ENCODE assay signal across 20 cellular contexts in genomic region chr2:201196003-201196402, GRCh38. TPM values are rescaled to one million over a fixed set of nuclear protein-coding genes. Genes with fewer than 3 reads are reported as not detected.
DNase-seq lines count a peak whose midpoint lies in the region; ATAC-seq, FAIRE-seq and TF ChIP-seq lines count a peak whose summit lies in the region.
"Had no signal": no experiment of that assay in that cellular context is flagged by ENCODE, and none has a peak within 500 bp of the region (broad histone marks: within the 10 kb centered on the region; RNA-seq: fewer than 3 reads in every experiment).

No MANE protein-coding gene starts in this region.

- POLR2A ChIA-PET in CD8-positive, alpha-beta T cell (lab: Charles Lee): interaction anchor here (0.7 to 1.2 kb wide), 5 partner anchors 9 to 80 kb away, joined by 3 to 6 read pairs (median 3); partner anchors contain the start of gene CFLAR
- POLR2A ChIA-PET in naive thymus-derived CD4-positive, alpha-beta T cell (lab: Charles Lee): interaction anchor here (0.9 to 1.6 kb wide), 6 partner anchors 9 to 80 kb away, joined by 3 to 10 read pairs (median 5); partner anchors contain the start of genes CASP10 and CFLAR

- DNase-seq in CD4-positive, CD25-positive, alpha-beta regulatory T cell: no peak
- DNase-seq in CD8-positive, alpha-beta T cell: no peak
- DNase-seq in T-helper 17 cell: no peak
- no peak for DNase-seq in naive thymus-derived CD4-positive, alpha-beta T cell
- no peak for DNase-seq in anterior cingulate cortex (lab: John Stamatoyannopoulos, UW)
- no peak for DNase-seq in NCI-H1694 (lab: John Stamatoyannopoulos, UW)
- DNase-seq in left lobe of liver (ENCODE audit: low spot score): no peak
- DNase-seq in HTR-8/SVneo (ENCODE audit: insufficient read length, low spot score): no peak
- DNase-seq: ACHN; AML-193; DMS79 treated with DMSO at 0.1 percent for 48 hours; NCI-H1417 treated with DMSO at 0.1 percent for 48 hours; NCI-H2029; NCI-H2171; NCI-H446; NCI-H69; NK-92 treated with Interleukin-12 subunit alpha and Interleukin-12 subunit beta, amount 100 ng/mL, for 24 hours; SIG-M5 had no signal

- no peaks in the 10 kb centered on the region for H3K27me3 ChIP-seq in CD4-positive, CD25-positive, alpha-beta regulatory T cell (ENCODE audit: control insufficient read depth, insufficient read depth, low read length)
- H3K27me3 ChIP-seq in CD8-positive, alpha-beta T cell (ENCODE audit: insufficient read depth, low read length): no peaks in the 10 kb centered on the region
- no peaks in the 10 kb centered on the region for H3K27me3 ChIP-seq in naive thymus-derived CD4-positive, alpha-beta T cell (ENCODE audit: control insufficient read depth in 2 of 2, insufficient read depth in 2 of 2, low read length in 2 of 2)

- CTCF ChIA-PET in CD8-positive, alpha-beta T cell (lab: Charles Lee): interaction anchor here (0.8 to 6.6 kb wide), 7 partner anchors 11 to 168 kb away, joined by 3 to 62 read pairs (median 5); partner anchors contain the start of gene CASP10
- CTCF ChIA-PET in naive thymus-derived CD4-positive, alpha-beta T cell (lab: Charles Lee): interaction anchor here (1.4 to 7.2 kb wide), 4 partner anchors 10 to 37 kb away, joined by 6 to 70 read pairs (median 24); partner anchors contain the start of gene CASP10

- peaks cover 28 to 61% (median 49%) of the 10 kb centered on the region in 4 donors for H3K4me1 Mint-ChIP-seq in CD4-positive, CD25-positive, alpha-beta regulatory T cell
- peaks cover 63% of the 10 kb centered on the region for H3K4me1 Mint-ChIP-seq in CD8-positive, alpha-beta T cell (ENCODE audit: low read depth)
- peaks cover 41% of the 10 kb centered on the region for H3K4me1 Mint-ChIP-seq in T-helper 17 cell
- peaks cover 51 to 82% (median 72%) of the 10 kb centered on the region in 7 donors for H3K4me1 Mint-ChIP-seq in naive thymus-derived CD4-positive, alpha-beta T cell

- H3K36me3 ChIP-seq in CD4-positive, CD25-positive, alpha-beta regulatory T cell (ENCODE audit: control insufficient read depth, insufficient read depth, low read length): peaks cover 12% of the 10 kb centered on the region
- H3K36me3 ChIP-seq in CD8-positive, alpha-beta T cell (ENCODE audit: insufficient read depth, low read length): peaks cover 24% of the 10 kb centered on the region
- peaks cover 5 to 43% (median 10%) of the 10 kb centered on the region in 3 experiments for H3K36me3 ChIP-seq in naive thymus-derived CD4-positive, alpha-beta T cell (ENCODE audit: control insufficient read depth in 2 of 3, insufficient read depth in 3 of 3, low read length in 3 of 3)

- TF ChIP-seq CTCF in CD8-positive, alpha-beta T cell (IDR thresholded peaks at IDR 0.05): no peak

- no peaks in the 10 kb centered on the region for H3K27me3 Mint-ChIP-seq in CD4-positive, CD25-positive, alpha-beta regulatory T cell
- no peaks in the 10 kb centered on the region for H3K27me3 Mint-ChIP-seq in CD8-positive, alpha-beta T cell (ENCODE audit: low read depth)
- H3K27me3 Mint-ChIP-seq in T-helper 17 cell: no peaks in the 10 kb centered on the region
- H3K27me3 Mint-ChIP-seq in naive thymus-derived CD4-positive, alpha-beta T cell: no peaks in the 10 kb centered on the region

- peaks cover 34% of the 10 kb centered on the region for H3K36me3 Mint-ChIP-seq in CD4-positive, CD25-positive, alpha-beta regulatory T cell
- peaks cover 65% of the 10 kb centered on the region for H3K36me3 Mint-ChIP-seq in CD8-positive, alpha-beta T cell
- peaks cover 6% of the 10 kb centered on the region for H3K36me3 Mint-ChIP-seq in T-helper 17 cell (ENCODE audit: low read depth)
- peaks cover 12 to 52% (median 50%) of the 10 kb centered on the region in 5 donors for H3K36me3 Mint-ChIP-seq in naive thymus-derived CD4-positive, alpha-beta T cell

- peaks cover 0 to 4% (median 0%) of the 10 kb centered on the region in 7 donors for H3K9me3 Mint-ChIP-seq in CD4-positive, CD25-positive, alpha-beta regulatory T cell
- no peaks in the 10 kb centered on the region for H3K9me3 Mint-ChIP-seq in CD8-positive, alpha-beta T cell
- no peaks in the 10 kb centered on the region for H3K9me3 Mint-ChIP-seq in naive thymus-derived CD4-positive, alpha-beta T cell

- no peak for FAIRE-seq in HTR-8/SVneo (lab: Jason Lieb, UNC)
- FAIRE-seq: D721Med, H54 had no signal

- H3K4me1 ChIP-seq in CD4-positive, CD25-positive, alpha-beta regulatory T cell (ENCODE audit: control insufficient read depth, insufficient read depth, low read length, poor library complexity, severe bottlenecking): peaks cover 47% of the 10 kb centered on the region
- peaks cover 50% of the 10 kb centered on the region for H3K4me1 ChIP-seq in CD8-positive, alpha-beta T cell (ENCODE audit: insufficient read depth, low read length)
- peaks cover 37 to 56% of the 10 kb centered on the region in 2 donors for H3K4me1 ChIP-seq in naive thymus-derived CD4-positive, alpha-beta T cell (ENCODE audit: control insufficient read depth in 2 of 2, insufficient read depth in 2 of 2, low read length in 2 of 2)

- H3K27ac Mint-ChIP-seq in CD4-positive, CD25-positive, alpha-beta regulatory T cell: peak overlapping the region in 2 of 3 donors; percentile 74 to 89
- H3K27ac Mint-ChIP-seq in CD8-positive, alpha-beta T cell: peak overlapping the region; percentile 83
- peak overlapping the region; percentile 93 for H3K27ac Mint-ChIP-seq in T-helper 17 cell
- H3K27ac Mint-ChIP-seq in naive thymus-derived CD4-positive, alpha-beta T cell: peak overlapping the region in 8 of 9 donors; percentile 63 to 96 (median 93)

- H3K27ac ChIP-seq in CD4-positive, CD25-positive, alpha-beta regulatory T cell (ENCODE audit: insufficient read depth, low read length, poor library complexity, severe bottlenecking): no peak overlapping the region
- no peak overlapping the region for H3K27ac ChIP-seq in CD8-positive, alpha-beta T cell (ENCODE audit: low read depth, low read length)
- H3K27ac ChIP-seq in naive thymus-derived CD4-positive, alpha-beta T cell (ENCODE audit: low read depth, low read length): peak overlapping the region; percentile 56

- H3K9me3 ChIP-seq in CD4-positive, CD25-positive, alpha-beta regulatory T cell (ENCODE audit: control insufficient read depth in 2 of 2, low read length in 2 of 2): no peaks in the 10 kb centered on the region
- no peaks in the 10 kb centered on the region for H3K9me3 ChIP-seq in CD8-positive, alpha-beta T cell (ENCODE audit: low read length)
- H3K9me3 ChIP-seq in T-helper 17 cell (ENCODE audit: control insufficient read depth, low read length, poor library complexity, severe bottlenecking): no peaks in the 10 kb centered on the region
- no peaks in the 10 kb centered on the region for H3K9me3 ChIP-seq in naive thymus-derived CD4-positive, alpha-beta T cell (ENCODE audit: control insufficient read depth in 2 of 3, low read length in 3 of 3)

- H3K4me3 ChIP-seq in CD4-positive, CD25-positive, alpha-beta regulatory T cell (ENCODE audit: low read depth, low read length): no peak overlapping the region
- no peak overlapping the region for H3K4me3 ChIP-seq in CD8-positive, alpha-beta T cell (ENCODE audit: low read depth, low read length)
- H3K4me3 ChIP-seq in naive thymus-derived CD4-positive, alpha-beta T cell (ENCODE audit: low read length): no peak overlapping the region

- H3K4me3 Mint-ChIP-seq in CD4-positive, CD25-positive, alpha-beta regulatory T cell: no peak overlapping the region
- no peak overlapping the region for H3K4me3 Mint-ChIP-seq in CD8-positive, alpha-beta T cell
- H3K4me3 Mint-ChIP-seq in T-helper 17 cell: no peak overlapping the region
- H3K4me3 Mint-ChIP-seq in naive thymus-derived CD4-positive, alpha-beta T cell: peak overlapping the region in 6 of 10 donors; percentile 19 to 98 (median 38)

- no peak for ATAC-seq in CD4-positive, CD25-positive, alpha-beta regulatory T cell (ENCODE audit: low read depth in 2 of 2)
- ATAC-seq in CD8-positive, alpha-beta T cell: no peak
- ATAC-seq in T-helper 17 cell (no peak), left lobe of liver (no peak)
- no peak for ATAC-seq in naive thymus-derived CD4-positive, alpha-beta T cell

- intact Hi-C loops in CD8-positive, alpha-beta T cell (cut with DNase I, micrococcal nuclease): no loop called here
- intact Hi-C loops in naive thymus-derived CD4-positive, alpha-beta T cell (cut with micrococcal nuclease): loop anchor here in 1 of 2 donors (2.0 kb wide), 1 partner anchor 13 kb away; the partner anchor contains the start of gene CASP10

RNA-seq across cellular contexts. Expression of gene CASP10, which starts 13.1 kb away (rescaled TPM):
- 15.1 TPM for total RNA-seq in CD4-positive, CD25-positive, alpha-beta regulatory T cell
- polyA plus RNA-seq in CD4-positive, CD25-positive, alpha-beta regulatory T cell: 1 to 10 TPM; 4.4 to 7.1 (median 5.6) TPM
- 10 to 100 TPM in 1 of 2 experiments, 1 to 10 TPM in 1; 9.8 to 10.4 TPM for total RNA-seq in CD8-positive, alpha-beta T cell
- 10 to 100 TPM; 16.4 to 21.2 TPM for total RNA-seq in T-helper 17 cell
- total RNA-seq in naive thymus-derived CD4-positive, alpha-beta T cell: 10 to 100 TPM; 29.0 to 49.8 (median 42.9) TPM
- polyA plus RNA-seq in naive thymus-derived CD4-positive, alpha-beta T cell: 10 to 100 TPM; 15.9 to 18.9 TPM
- total RNA-seq in left lobe of liver: 5.4 TPM

Comparison
In these comparisons a context has a peak if more than half of its experiments do, and no peak if none do; other contexts are left out.
1. H3K4me3 Mint-ChIP-seq: peak in naive thymus-derived CD4-positive, alpha-beta T cell (6 of 10); none in CD4-positive, CD25-positive, alpha-beta regulatory T cell (0 of 4), CD8-positive, alpha-beta T cell (single experiment) and T-helper 17 cell (single experiment).
2. Peak in every context shown above with its lines, with median percentiles within 50 percentile points of each other: H3K27ac Mint-ChIP-seq.